Comparison of ENCODE assay signal across 8 cellular contexts in the genomic region with DNA sequence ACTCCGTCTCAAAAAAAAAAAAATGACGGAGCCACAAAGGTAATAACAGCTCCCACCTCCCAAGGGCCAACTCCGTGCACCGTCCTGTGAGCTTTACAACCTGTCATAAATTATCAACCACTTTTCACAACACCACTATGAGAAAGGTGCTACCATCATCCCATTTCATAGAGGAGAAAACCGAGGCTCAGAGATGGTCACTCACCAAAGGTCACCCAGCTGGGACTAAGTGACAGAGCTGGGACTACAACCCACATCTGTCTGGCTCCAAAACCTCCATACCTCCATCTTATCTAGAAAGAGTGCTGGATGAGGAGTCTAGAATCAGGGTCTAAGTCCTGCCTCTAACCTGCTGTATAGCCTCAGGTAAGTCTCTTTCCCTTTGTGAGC. TPM values are rescaled to one million over a fixed set of nuclear protein-coding genes. Genes with fewer than 3 reads are reported as not detected.
DNase-seq lines count a peak whose midpoint lies in the region; ATAC-seq and TF ChIP-seq lines count a peak whose summit lies in the region.
"Had no signal": no experiment of that assay in that cellular context is flagged by ENCODE, and none has a peak within 500 bp of the region (broad histone marks: within the 10 kb centered on the region; RNA-seq: fewer than 3 reads in every experiment).

No MANE protein-coding gene starts in this region.

- H3K4me3 Mint-ChIP-seq in HFFc6 (peak overlapping the region; percentile 86), WTC11 (no peak overlapping the region)
- H3K4me3 Mint-ChIP-seq in stimulated activated naive CD8-positive, alpha-beta T cell treated with anti-CD3 and anti-CD28 coated beads, Interleukin-15, amount 100 ng/mL, for 72 hours, result peak overlapping the region; percentile 83 to 91

- no peak for ATAC-seq in WTC11
- peak; percentile 2 for ATAC-seq in stimulated activated naive CD8-positive, alpha-beta T cell treated with anti-CD3 and anti-CD28 coated beads, Interleukin-15, amount 100 ng/mL, for 72 hours
- no peak for ATAC-seq in HG03159 (IDR thresholded peaks at IDR 0.05; ENCODE audit: unreplicated experiment)
- no peak for ATAC-seq in GM21526 (IDR thresholded peaks at IDR 0.05; ENCODE audit: low FRiP score, unreplicated experiment)

- H3K9ac ChIP-seq in fibroblast of lung (ENCODE audit: insufficient read depth, low read length), result no peak overlapping the region

- H4K20me1 ChIP-seq in fibroblast of lung (ENCODE audit: control insufficient read depth, extremely low read depth, insufficient read depth, low read length), result no peaks in the 10 kb centered on the region

- no peaks in the 10 kb centered on the region for H3K36me3 Mint-ChIP-seq in HFFc6 (ENCODE audit: low read depth)
- no peaks in the 10 kb centered on the region for H3K36me3 Mint-ChIP-seq in WTC11

- no peak overlapping the region for H3K4me3 ChIP-seq in fibroblast of lung (replicated peaks in 1 of 4; ENCODE audit: control extremely low read depth in 1 of 4, insufficient read depth in 1 of 4, low read depth in 3 of 4, low read length in 4 of 4)

- peaks cover 4% of the 10 kb centered on the region for H3K36me3 ChIP-seq in fibroblast of lung (ENCODE audit: control insufficient read depth, insufficient read depth, low read length)

- H3K4me2 ChIP-seq in fibroblast of lung (ENCODE audit: extremely low read depth, insufficient read depth, low read length), result peak overlapping the region; percentile 30

- no peaks in the 10 kb centered on the region for H3K27me3 ChIP-seq in fibroblast of lung (ENCODE audit: control insufficient read depth, insufficient read depth, low read length)

- TF ChIP-seq CTCF in HFFc6 (IDR thresholded peaks at IDR 0.05) (no peak), WTC11 (IDR thresholded peaks at IDR 0.05) (no peak), fibroblast of lung (conservative IDR thresholded peaks at IDR 0.05 in 1 of 2, IDR thresholded peaks at IDR 0.05 in 1 of 2; ENCODE audit: low read depth in 1 of 2, low read length in 2 of 2) (no peak)

- peak overlapping the region; percentile 97 for H3K27ac Mint-ChIP-seq in HFFc6
- H3K27ac Mint-ChIP-seq in WTC11, result peak overlapping the region; percentile 44; the same call in 1 of the 2 replicates
- H3K27ac Mint-ChIP-seq in stimulated activated naive CD8-positive, alpha-beta T cell treated with anti-CD3 and anti-CD28 coated beads, Interleukin-15, amount 100 ng/mL, for 72 hours, result peak overlapping the region in 1 of 2 donors; percentile 94

- POLR2A ChIA-PET in WTC11 (lab: Charles Lee), result no interaction called here

- H3K27ac ChIP-seq in fibroblast of lung (ENCODE audit: insufficient read depth, low read length), result peak overlapping the region; percentile 79

- peaks cover 72% of the 10 kb centered on the region for H3K4me1 Mint-ChIP-seq in HFFc6 (ENCODE audit: low read depth)
- H3K4me1 Mint-ChIP-seq in WTC11, result peaks cover 61% of the 10 kb centered on the region
- peaks cover 99% of the 10 kb centered on the region for H3K4me1 Mint-ChIP-seq in stimulated activated naive CD8-positive, alpha-beta T cell treated with anti-CD3 and anti-CD28 coated beads, Interleukin-15, amount 100 ng/mL, for 72 hours

- H3K4me1 ChIP-seq in fibroblast of lung (ENCODE audit: control insufficient read depth, extremely low read depth, insufficient read depth, low read length), result peaks cover 41% of the 10 kb centered on the region

- H3K79me2 ChIP-seq in fibroblast of lung (ENCODE audit: control insufficient read depth, insufficient read depth, low read length), result peaks cover 65% of the 10 kb centered on the region

- H3K27me3 Mint-ChIP-seq in HFFc6 (ENCODE audit: insufficient read depth) (peaks cover 1% of the 10 kb centered on the region), WTC11 (ENCODE audit: low read depth) (no peaks in the 10 kb centered on the region)
- no peaks in the 10 kb centered on the region for H3K27me3 Mint-ChIP-seq in stimulated activated naive CD8-positive, alpha-beta T cell treated with anti-CD3 and anti-CD28 coated beads, Interleukin-15, amount 100 ng/mL, for 72 hours

- DNase-seq in HFFc6, result no peak
- no peak for DNase-seq in WTC11 (ENCODE audit: low spot score)
- no peak for DNase-seq in fibroblast of lung (ENCODE audit: low read depth in 2 of 2)
- DNase-seq in stimulated activated naive CD8-positive, alpha-beta T cell treated with anti-CD3 and anti-CD28 coated beads, Interleukin-15, amount 100 ng/mL, for 72 hours, result no peak
- DNase-seq in cerebellum (ENCODE audit: low spot score), result no peak
- DNase-seq: NCI-H2029 treated with DMSO at 0.1 percent for 48 hours had no signal

- H3K9me3 Mint-ChIP-seq in HFFc6 (no peaks in the 10 kb centered on the region), WTC11 (no peaks in the 10 kb centered on the region)
- no peaks in the 10 kb centered on the region for H3K9me3 Mint-ChIP-seq in stimulated activated naive CD8-positive, alpha-beta T cell treated with anti-CD3 and anti-CD28 coated beads, Interleukin-15, amount 100 ng/mL, for 72 hours

- H3K9me3 ChIP-seq in fibroblast of lung (ENCODE audit: control insufficient read depth, insufficient read depth, low read depth, low read length), result no peaks in the 10 kb centered on the region

- CTCF ChIA-PET in WTC11 (lab: Charles Lee), result interaction anchor here (0.6 to 11.6 kb wide), 16 partner anchors 8 to 152 kb away, joined by 3 to 143 read pairs (median 7); no protein-coding TSS in a partner anchor

- no peak overlapping the region for H2AFZ ChIP-seq in fibroblast of lung (ENCODE audit: low read length)

TF ChIP-seq in WTC11, 78 proteins besides CTCF, POLR2A, EP300 and RAD21:
- TF ChIP-seq, protein P1, sequence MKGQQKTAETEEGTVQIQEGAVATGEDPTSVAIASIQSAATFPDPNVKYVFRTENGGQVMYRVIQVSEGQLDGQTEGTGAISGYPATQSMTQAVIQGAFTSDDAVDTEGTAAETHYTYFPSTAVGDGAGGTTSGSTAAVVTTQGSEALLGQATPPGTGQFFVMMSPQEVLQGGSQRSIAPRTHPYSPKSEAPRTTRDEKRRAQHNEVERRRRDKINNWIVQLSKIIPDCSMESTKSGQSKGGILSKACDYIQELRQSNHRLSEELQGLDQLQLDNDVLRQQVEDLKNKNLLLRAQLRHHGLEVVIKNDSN (CRISPR knock-in tag; IDR thresholded peaks at IDR 0.05), result no peak
- TF ChIP-seq ETV6 (CRISPR knock-in tag; IDR thresholded peaks at IDR 0.05) (no peak), JUN (CRISPR knock-in tag; IDR thresholded peaks at IDR 0.05) (no peak), TP53 (CRISPR knock-in tag; IDR thresholded peaks at IDR 0.05) (no peak), ATF3 (CRISPR knock-in tag; conservative IDR thresholded peaks at IDR 0.05) (no peak), JAZF1 (CRISPR knock-in tag; IDR thresholded peaks at IDR 0.05) (no peak), ELF4 (CRISPR knock-in tag; IDR thresholded peaks at IDR 0.05; ENCODE audit: low read depth) (no peak), ATF1 (CRISPR knock-in tag; IDR thresholded peaks at IDR 0.05) (no peak), ESRRA (CRISPR knock-in tag; IDR thresholded peaks at IDR 0.05; ENCODE audit: borderline replicate concordance) (no peak), NFATC4 (CRISPR knock-in tag; IDR thresholded peaks at IDR 0.05) (no peak), SP1 (CRISPR knock-in tag; conservative IDR thresholded peaks at IDR 0.05) (no peak), ZSCAN18 (CRISPR knock-in tag; IDR thresholded peaks at IDR 0.05) (no peak), MXD4 (CRISPR knock-in tag; IDR thresholded peaks at IDR 0.05; ENCODE audit: borderline replicate concordance) (no peak), CBFB (CRISPR knock-in tag; IDR thresholded peaks at IDR 0.05; ENCODE audit: low read depth) (no peak)
- TF ChIP-seq, protein P2, sequence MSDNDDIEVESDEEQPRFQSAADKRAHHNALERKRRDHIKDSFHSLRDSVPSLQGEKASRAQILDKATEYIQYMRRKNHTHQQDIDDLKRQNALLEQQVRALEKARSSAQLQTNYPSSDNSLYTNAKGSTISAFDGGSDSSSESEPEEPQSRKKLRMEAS (CRISPR knock-in tag; IDR thresholded peaks at IDR 0.05), result no peak
- TF ChIP-seq, protein P3, sequence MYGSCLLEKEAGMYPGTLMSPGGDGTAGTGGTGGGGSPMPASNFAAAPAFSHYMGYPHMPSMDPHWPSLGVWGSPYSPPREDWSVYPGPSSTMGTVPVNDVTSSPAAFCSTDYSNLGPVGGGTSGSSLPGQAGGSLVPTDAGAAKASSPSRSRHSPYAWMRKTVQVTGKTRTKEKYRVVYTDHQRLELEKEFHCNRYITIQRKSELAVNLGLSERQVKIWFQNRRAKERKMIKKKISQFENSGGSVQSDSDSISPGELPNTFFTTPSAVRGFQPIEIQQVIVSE (CRISPR knock-in tag; IDR thresholded peaks at IDR 0.05; ENCODE audit: borderline replicate concordance), result no peak
TF ChIP-seq in WTC11: peak in this region for 0.

RNA-seq across cellular contexts. Expression of gene ECE1, which starts 43.6 kb away (rescaled TPM):
- total RNA-seq in HFFc6 (2021; fragmentation: NEBNext Ultra II Directional; extraction: Animal tissue kit (Norgen Biotek cat#: 25700)), result 100 to 1,000 TPM; 116 to 134 (median 124) TPM
- total RNA-seq in WTC11 (2021), result 40.6 to 45.0 TPM (median 42.0 TPM) in 3 replicates
- total RNA-seq in fibroblast of lung, result 57.3 and 138 TPM in 2 replicates
- 131 and 137 TPM in 2 replicates for polyA plus RNA-seq in fibroblast of lung
- 145 and 152 TPM in 2 replicates for polyA plus RNA-seq in fibroblast of lung (2012)
- polyA minus RNA-seq in fibroblast of lung (ENCODE audit: low replicate concordance), result 228 and 250 TPM in 2 replicates
- 12.6 TPM for total RNA-seq in cerebellum
